In genomic region chr17:70892527-70892926, GRCh38 we compare ENCODE assay signal across 25 cellular contexts.
A peak's percentile ranks its signal among the peaks of the same experiment; 100 is the strongest.
DNase-seq lines count a peak whose midpoint lies in the region; ATAC-seq, FAIRE-seq and TF ChIP-seq lines count a peak whose summit lies in the region.
"Had no signal": no experiment of that assay in that cellular context is flagged by ENCODE, and none has a peak within 500 bp of the region (broad histone marks: within the 10 kb centered on the region; RNA-seq: fewer than 3 reads in every experiment).

No MANE protein-coding gene starts in this region.

- H3K4me3 ChIP-seq in HepG2 (replicated peaks in 1 of 3; ENCODE audit: insufficient read depth in 1 of 3, low read depth in 2 of 3, low read length in 3 of 3) (no peak overlapping the region), right lobe of liver (no peak overlapping the region), SK-N-MC (peak overlapping the region; percentile 39; the same call in 1 of the 2 replicates), kidney (ENCODE audit: low read length in 2 of 2) (no peak overlapping the region)
- H3K4me3 ChIP-seq: BLaER1, GM12878 had no signal

- TF ChIP-seq RAD21 in HepG2 (CRISPR knock-in tag; IDR thresholded peaks at IDR 0.05): no peak

- FAIRE-seq in HepG2 (lab: Jason Lieb, UNC): no peak
- FAIRE-seq in kidney (lab: Jason Lieb, UNC): peak; percentile 23
- FAIRE-seq: GM12878, GM12892, GM18507 had no signal

- TF ChIP-seq CTCF in HepG2 (CRISPR knock-in tag; IDR thresholded peaks at IDR 0.05): no peak
- no peak for TF ChIP-seq CTCF in right lobe of liver (IDR thresholded peaks at IDR 0.05)
- no peak for TF ChIP-seq CTCF in kidney (IDR thresholded peaks at IDR 0.05; ENCODE audit: borderline replicate concordance, extremely low read depth, insufficient read depth)

- POLR2A ChIA-PET in HepG2 (lab: Yijun Ruan, JAX): no interaction called here

- DNase-seq in HepG2 (ENCODE audit: low spot score): no peak
- no peak for DNase-seq in right lobe of liver
- no peak for DNase-seq in SK-N-MC (ENCODE audit: low read depth, low spot score)
- no peak for DNase-seq in kidney
- DNase-seq in NCI-H524 (lab: John Stamatoyannopoulos, UW): no peak
- no peak for DNase-seq in NCI-H82 (lab: John Stamatoyannopoulos, UW)
- DNase-seq: ACHN; BE2C; C1 segment of cervical spinal cord; CD4-positive, alpha-beta memory T cell; CD4-positive, CD25-positive, alpha-beta regulatory T cell; CD8-positive, alpha-beta memory T cell; COR-L47; DMS 273 treated with DMSO at 0.1 percent for 48 hours; DMS153; DMS53; DMS79; DND-41; EL; GDM1 had no signal

- no peaks in the 10 kb centered on the region for H3K79me2 ChIP-seq in HepG2 (ENCODE audit: insufficient read depth, low read length)

- TF ChIP-seq EP300 in HepG2 (IDR thresholded peaks at IDR 0.05; ENCODE audit: low read depth in 2 of 2, low read length in 2 of 2): no peak
- no peak for TF ChIP-seq EP300 in HepG2 (CRISPR knock-in tag; IDR thresholded peaks at IDR 0.05; ENCODE audit: borderline replicate concordance)

- H3K36me3 ChIP-seq in HepG2 (replicated peaks in 1 of 2; ENCODE audit: control insufficient read depth in 1 of 2, insufficient read depth in 2 of 2, low read length in 2 of 2) (no peaks in the 10 kb centered on the region), right lobe of liver (no peaks in the 10 kb centered on the region), SK-N-MC (ENCODE audit: insufficient read depth, low read length) (no peaks in the 10 kb centered on the region), kidney (ENCODE audit: control insufficient read depth in 1 of 2, insufficient read depth in 2 of 2, low read length in 2 of 2) (no peaks in the 10 kb centered on the region)
- H3K36me3 ChIP-seq: BE2C, BLaER1 had no signal

- no peak overlapping the region for H2AFZ ChIP-seq in HepG2 (ENCODE audit: low read length)

- no peaks in the 10 kb centered on the region for H4K20me1 ChIP-seq in HepG2 (ENCODE audit: insufficient read depth, low read length)
- H4K20me1 ChIP-seq: BLaER1 had no signal

- TF ChIP-seq POLR2A in HepG2 (IDR thresholded peaks at IDR 0.05; ENCODE audit: insufficient read depth in 1 of 2, low read depth in 2 of 2, low read length in 2 of 2): no peak
- TF ChIP-seq POLR2A in right lobe of liver (IDR thresholded peaks at IDR 0.05): no peak

- H3K4me1 ChIP-seq in HepG2 (ENCODE audit: insufficient read depth, low read length) (no peaks in the 10 kb centered on the region), right lobe of liver (no peaks in the 10 kb centered on the region), kidney (ENCODE audit: control insufficient read depth in 1 of 2, insufficient read depth in 1 of 2, low read depth in 1 of 2, low read length in 2 of 2) (no peaks in the 10 kb centered on the region)
- H3K4me1 ChIP-seq: BE2C, BLaER1 had no signal

- no peaks in the 10 kb centered on the region for H3K27me3 ChIP-seq in HepG2 (ENCODE audit: control insufficient read depth in 1 of 2, insufficient read depth in 2 of 2, low read length in 2 of 2)
- H3K27me3 ChIP-seq in right lobe of liver: no peaks in the 10 kb centered on the region
- H3K27me3 ChIP-seq: BLaER1 had no signal

- H3K9ac ChIP-seq in HepG2 (ENCODE audit: insufficient read depth, low read depth, low read length): no peak overlapping the region
- no peak overlapping the region for H3K9ac ChIP-seq in SK-N-MC (ENCODE audit: insufficient read length)
- H3K9ac ChIP-seq in kidney (ENCODE audit: low read length in 2 of 2): no peak overlapping the region
- H3K9ac ChIP-seq: BLaER1 had no signal

- ATAC-seq in HepG2 (no peak), right lobe of liver (no peak)
- ATAC-seq: GM12878 had no signal

- 1% methylated on average over 1 of the region's 1 CpG for WGBS in HepG2 (ENCODE audit: low lambda C conversion rate)
- 56% methylated on average over 1 of the region's 1 CpG for WGBS in right lobe of liver (ENCODE audit: insufficient coverage, low coverage, low lambda C conversion rate, missing lambda C conversion rate)

- H3K9me3 ChIP-seq in HepG2 (ENCODE audit: low read length): peaks cover 81% of the 10 kb centered on the region
- no peaks in the 10 kb centered on the region for H3K9me3 ChIP-seq in right lobe of liver
- no peaks in the 10 kb centered on the region for H3K9me3 ChIP-seq in SK-N-MC (ENCODE audit: low read depth, low read length)
- no peaks in the 10 kb centered on the region for H3K9me3 ChIP-seq in kidney (ENCODE audit: control insufficient read depth in 1 of 2, low read length in 2 of 2)
- H3K9me3 ChIP-seq: BE2C, BLaER1 had no signal

- intact Hi-C loops in HepG2 (cut with micrococcal nuclease; ENCODE audit: unreplicated experiment): no loop called here
- intact Hi-C loops in right lobe of liver (cut with DNase I): no loop called here
- intact Hi-C loops in kidney (cut with DNase I): no loop called here

- CTCF ChIA-PET in HepG2 (lab: Yijun Ruan, JAX; ENCODE audit: low intra/inter-chr PET ratio, low total read pairs): no interaction called here

- no peak overlapping the region for H3K4me2 ChIP-seq in HepG2 (ENCODE audit: low read depth, low read length)
- H3K4me2 ChIP-seq: BLaER1 had no signal

- H3K27ac ChIP-seq in HepG2 (ENCODE audit: extremely low read length, insufficient read depth, low read length): no peak overlapping the region
- no peak overlapping the region for H3K27ac ChIP-seq in right lobe of liver
- H3K27ac ChIP-seq in SK-N-MC: peak overlapping the region; percentile 51; the same call in 1 of the 2 replicates
- H3K27ac ChIP-seq in kidney (ENCODE audit: low read depth in 2 of 2, low read length in 2 of 2): no peak overlapping the region
- H3K27ac ChIP-seq: 22Rv1, BLaER1 had no signal

- in situ Hi-C loops in HepG2 (cut with HindIII; ENCODE audit: extremely low pct_ligation_motif_present, low pct_unique_long_range_greater_than_20kb): no loop called here

- BruUV-seq in HepG2 (replicated peaks; lab: Mats Ljungman, UMichigan): no TSS peak

TF ChIP-seq in HepG2, 621 proteins besides CTCF, POLR2A, EP300 and RAD21 (continues in another document):
- no peak for TF ChIP-seq CBX2 (IDR thresholded peaks at IDR 0.05; ENCODE audit: low read depth, low read length)
- TF ChIP-seq CBX2 (CRISPR knock-in tag; IDR thresholded peaks at IDR 0.05; ENCODE audit: low read depth): no peak
- peak; percentile 71 for TF ChIP-seq MAFF (IDR thresholded peaks at IDR 0.05; ENCODE audit: low read depth, low read length)
- TF ChIP-seq ZFP1 (CRISPR knock-in tag; IDR thresholded peaks at IDR 0.05): no peak
- TF ChIP-seq KIAA2018 (CRISPR knock-in tag; IDR thresholded peaks at IDR 0.05; ENCODE audit: borderline replicate concordance): no peak
- no peak for TF ChIP-seq GTF3A (CRISPR knock-in tag; conservative IDR thresholded peaks at IDR 0.05)
